In the genomic region with DNA sequence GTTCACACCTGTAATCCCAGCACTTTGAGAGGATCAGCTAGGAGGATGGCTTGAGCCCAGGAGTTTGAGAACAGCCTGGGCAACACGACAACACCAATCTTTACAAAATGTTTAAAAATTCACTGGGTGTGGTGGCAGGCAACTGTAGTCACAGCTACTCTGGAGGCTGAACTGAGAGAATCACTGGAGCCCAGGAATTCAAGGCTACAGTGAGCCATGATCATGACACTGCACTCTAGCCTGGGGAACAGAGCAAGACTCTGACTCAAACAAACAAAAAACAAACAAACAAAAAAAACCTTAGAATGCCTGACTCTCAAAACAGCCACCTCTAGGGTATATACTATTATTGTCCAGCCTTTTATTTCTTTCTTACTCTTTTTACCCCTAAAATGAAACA, we compare ENCODE assay signal across 22 cellular contexts. TPM values are rescaled to one million over a fixed set of nuclear protein-coding genes. Genes with fewer than 3 reads are reported as not detected.
"Had no signal": no experiment of that assay in that cellular context is flagged by ENCODE, and none has a peak within 500 bp of the region (broad histone marks: within the 10 kb centered on the region; RNA-seq: fewer than 3 reads in every experiment).

No MANE protein-coding gene starts in this region.

- H3K9me3 ChIP-seq: gastroesophageal sphincter, heart left ventricle, pancreas, stomach had no signal

- DNase-seq: activated CD4-positive, alpha-beta T cell treated with anti-CD3 and anti-CD28 coated beads, Interleukin-2, amount 10 ng/mL, durations not matched to agents 24 days and 14 days; activated CD4-positive, CD25-positive, alpha-beta regulatory T cell; activated CD8-positive, alpha-beta memory T cell treated with anti-CD3 and anti-CD28 coated beads, Interleukin-2, amount 50 U/mL, for 4 hours; activated effector memory CD4-positive, alpha-beta T cell treated with Interleukin-2 at 50 U/mL for 16 hours; activated naive CD4-positive, alpha-beta T cell treated with anti-CD3 and anti-CD28 coated beads, Interleukin-2, amount 10 ng/mL, durations not matched to agents 7 days and 5 days; activated naive CD8-positive, alpha-beta T cell treated with anti-CD3 and anti-CD28 coated beads, Interleukin-2, amount 50 U/mL, for 24 hours; activated T-cell treated with anti-CD3 and anti-CD28 coated beads, Interleukin-2, amount 50 U/mL, for 48 hours; cerebellar nuclear complex; cortex of kidney; heart left ventricle; kidney glomerular epithelial cell; naive thymus-derived CD4-positive, alpha-beta T cell; pancreas; stimulated activated CD4-positive, alpha-beta T cell treated with anti-CD3 and anti-CD28 coated beads, Interleukin-4, amount 100 ng/mL, for 1 hour; stomach; T-helper 1 cell; T-helper 9 cell had no signal

- H3K27ac ChIP-seq: gastroesophageal sphincter, heart left ventricle, neural progenitor cell, pancreas, stomach had no signal

- H3K4me1 ChIP-seq: gastroesophageal sphincter had no signal

- H3K4me3 ChIP-seq: gastroesophageal sphincter, heart left ventricle, neural progenitor cell, pancreas, smooth muscle cell, stomach had no signal

- H3K27me3 ChIP-seq: gastroesophageal sphincter, heart left ventricle, neural progenitor cell, pancreas, stomach had no signal

- H2AFZ ChIP-seq: neural progenitor cell had no signal

- H3K36me3 ChIP-seq: gastroesophageal sphincter, heart left ventricle, neural progenitor cell, pancreas, stomach had no signal

- H3K9ac ChIP-seq: neural progenitor cell had no signal

- ATAC-seq: activated naive CD8-positive, alpha-beta T cell treated with anti-CD3 and anti-CD28 coated beads, Interleukin-2, amount 50 U/mL, for 24 hours; gastroesophageal sphincter; heart left ventricle; naive thymus-derived CD4-positive, alpha-beta T cell; pancreas had no signal

- FAIRE-seq: bronchial epithelial cell, endometrium, pancreas had no signal

- H3K4me2 ChIP-seq: neural progenitor cell, smooth muscle cell had no signal

RNA-seq across cellular contexts. Expression of a gene that starts 56.5 kb away (rescaled TPM):
- total RNA-seq: activated CD4-positive, alpha-beta T cell treated with anti-CD3 and anti-CD28 coated beads, Interleukin-2, amount 10 ng/mL, durations not matched to agents 24 days and 14 days had no signal
